Comparison of ENCODE assay signal across 1 cellular context in the genomic region with DNA sequence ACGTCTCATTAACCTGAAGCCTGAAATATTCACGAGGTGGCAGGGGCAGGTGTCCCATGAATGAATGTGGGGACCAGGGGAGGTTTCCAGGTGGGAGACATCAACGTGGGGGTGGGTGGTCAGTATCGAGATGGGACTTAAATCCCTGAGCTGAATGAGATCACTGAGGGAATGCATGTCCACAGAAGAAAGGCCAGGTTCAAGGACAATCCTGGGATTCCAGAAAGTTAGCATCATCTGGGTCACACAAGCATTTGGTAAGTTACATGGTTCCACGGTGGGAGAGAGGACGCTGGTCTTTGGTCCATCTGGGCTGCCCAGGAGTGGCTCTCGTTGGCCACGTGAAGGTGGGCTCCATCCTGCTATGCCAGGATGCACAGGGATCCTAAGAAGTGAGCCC.
A peak's percentile ranks its signal among the peaks of the same experiment; 100 is the strongest.
TF ChIP-seq lines count a peak whose summit lies in the region.

No MANE protein-coding gene starts in this region.

TF ChIP-seq in HepG2, 621 proteins besides CTCF, POLR2A, EP300 and RAD21:
- TF ChIP-seq RARA (CRISPR knock-in tag; IDR thresholded peaks at IDR 0.05) (0 out of 2 replicates have a peak, but pooled peaks have one; percentile 50), ZNF761 (CRISPR knock-in tag; conservative IDR thresholded peaks at IDR 0.05) (no peak), HOMEZ (CRISPR knock-in tag; IDR thresholded peaks at IDR 0.05; ENCODE audit: low read depth) (0 out of 2 replicates have a peak, but pooled peaks have one; percentile 30), GFI1 (CRISPR knock-in tag; IDR thresholded peaks at IDR 0.05; ENCODE audit: borderline replicate concordance) (no peak), JUN (CRISPR knock-in tag; IDR thresholded peaks at IDR 0.05) (0 out of 2 replicates have a peak, but pooled peaks have one; percentile 33), TEAD3 (CRISPR knock-in tag; optimal IDR thresholded peaks at IDR 0.05; ENCODE audit: borderline replicate concordance) (peak; percentile 70)
